23 cellular contexts compared by ENCODE assay signal in the genomic region with DNA sequence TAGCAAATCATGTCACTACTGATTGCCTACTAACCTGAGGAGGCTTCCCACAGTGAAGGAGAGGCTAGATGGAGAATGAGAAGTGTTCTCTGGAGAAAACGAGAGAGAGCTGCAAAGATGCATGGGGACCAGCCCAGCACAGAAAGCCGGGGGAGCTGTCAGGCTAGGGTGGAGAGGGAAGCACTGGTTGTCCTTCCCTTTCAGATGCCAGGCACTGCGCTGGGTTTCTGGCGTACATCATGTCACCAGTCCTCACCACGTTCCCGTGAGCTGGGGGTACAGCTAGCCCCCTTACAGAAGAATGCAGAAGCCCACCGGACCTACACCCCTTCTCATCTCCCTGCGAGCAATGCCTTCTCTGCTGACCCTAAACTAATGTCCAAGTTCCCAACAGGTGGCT.
DNase-seq lines count a peak whose midpoint lies in the region; ATAC-seq and TF ChIP-seq lines count a peak whose summit lies in the region.
"Had no signal": no experiment of that assay in that cellular context is flagged by ENCODE, and none has a peak within 500 bp of the region (broad histone marks: within the 10 kb centered on the region; RNA-seq: fewer than 3 reads in every experiment).

No MANE protein-coding gene starts in this region.

- intact Hi-C loops in transverse colon (cut with DNase I; ENCODE audit: low total_unique reads) = no loop called here

- H3K36me3 Mint-ChIP-seq in activated T-cell treated with anti-CD3 and anti-CD28 coated beads, Interleukin-2, amount 50 U/mL, for 24 hours (ENCODE audit: low read depth) = peaks cover 60% of the 10 kb centered on the region
- peaks cover 0 to 4% of the 10 kb centered on the region in 2 donors for H3K36me3 Mint-ChIP-seq in activated T-cell treated with anti-CD3 and anti-CD28 coated beads, Interleukin-2, amount 50 U/mL, for 72 hours (ENCODE audit: insufficient read depth in 2 of 2)

- no peak for TF ChIP-seq EP300 in transverse colon (IDR thresholded peaks at IDR 0.05; ENCODE audit: low read depth)

- WGBS in transverse colon (ENCODE audit: low coverage in 1 of 2), 2 donors = 83% methylated on average over 8 of the region's 8 CpGs; no CpG with 5 or more reads in 1 of the 2 donors

- H3K36me3 ChIP-seq in WERI-Rb-1 = no peaks in the 10 kb centered on the region; the same call in 1 of the 2 replicates
- no peaks in the 10 kb centered on the region for H3K36me3 ChIP-seq in muscle layer of colon (ENCODE audit: insufficient read depth, low read length)
- no peaks in the 10 kb centered on the region for H3K36me3 ChIP-seq in transverse colon
- H3K36me3 ChIP-seq: gastrocnemius medialis, tibial nerve had no signal

- H3K9ac ChIP-seq in muscle layer of colon (ENCODE audit: low read length) = no peak overlapping the region
- H3K9ac ChIP-seq: SK-N-SH had no signal

- peak overlapping the region; percentile 57 for H3K27ac Mint-ChIP-seq in activated T-cell treated with anti-CD3 and anti-CD28 coated beads, Interleukin-2, amount 50 U/mL, for 24 hours
- no peak overlapping the region for H3K27ac Mint-ChIP-seq in activated T-cell treated with anti-CD3 and anti-CD28 coated beads, Interleukin-2, amount 50 U/mL, for 72 hours
- H3K27ac Mint-ChIP-seq: activated T-helper 17 cell treated with anti-CD3 and anti-CD28 coated beads, Interleukin-2, amount 50 U/mL, for 72 hours; stimulated activated memory B cell treated with anti-CD40 and anti-IgM and Interleukin-4, amounts not matched to agents 10 μg/mL and 1 μg/mL and 100 μg/mL, for 72 hours had no signal

- peaks cover 83% of the 10 kb centered on the region for H3K4me1 ChIP-seq in muscle layer of colon (ENCODE audit: insufficient read depth, low read length)
- H3K4me1 ChIP-seq in transverse colon = peaks cover 26 to 90% (median 45%) of the 10 kb centered on the region in 4 donors

- in situ Hi-C loops in transverse colon (cut with MboI; ENCODE audit: low pct_ligation_motif_present in 1 of 4, low pct_unique_long_range_greater_than_20kb in 1 of 4, low sequenced_read_pairs in 3 of 4) = loop anchor here in 1 of 4 donors (10.0 kb wide), 1 partner anchor 84 kb away; the partner anchor contains the start of gene STK24

- no peak for DNase-seq in activated T-cell treated with anti-CD3 and anti-CD28 coated beads, Interleukin-2, amount 50 U/mL, for 24 hours
- no peak for DNase-seq in activated T-cell treated with anti-CD3 and anti-CD28 coated beads, Interleukin-2, amount 50 U/mL, for 72 hours
- DNase-seq in WERI-Rb-1 (peak; percentile 13), transverse colon (no peak), foreskin melanocyte (no peak), anterior cingulate cortex (lab: John Stamatoyannopoulos, UW) (no peak)
- DNase-seq: activated CD4-positive, alpha-beta T cell treated with anti-CD3 and anti-CD28 coated beads for 1 hour; DMS 273 treated with DMSO at 0.1 percent for 48 hours; gastrocnemius medialis; H7; NCI-H1694; NCI-H2227 treated with DMSO at 0.1 percent for 48 hours; NK-92 treated with Interleukin-12 subunit alpha and Interleukin-12 subunit beta, amount 100 ng/mL, for 24 hours; right cardiac atrium; RPMI8226; SK-N-SH; T-helper 9 cell had no signal

- no peak for ATAC-seq in activated T-cell treated with anti-CD3 and anti-CD28 coated beads, Interleukin-2, amount 50 U/mL, for 72 hours (replicated peaks in 1 of 2)
- no peak for ATAC-seq in GM19452 (IDR thresholded peaks at IDR 0.05; ENCODE audit: unreplicated experiment)
- ATAC-seq: activated T-helper 17 cell treated with anti-CD3 and anti-CD28 coated beads, Interleukin-2, amount 50 U/mL, for 72 hours; gastrocnemius medialis; right cardiac atrium; stimulated activated memory B cell treated with anti-CD40 and anti-IgM and Interleukin-4, amounts not matched to agents 10 μg/mL and 1 μg/mL and 100 μg/mL, for 72 hours had no signal

- no peaks in the 10 kb centered on the region for H3K9me3 Mint-ChIP-seq in activated T-cell treated with anti-CD3 and anti-CD28 coated beads, Interleukin-2, amount 50 U/mL, for 24 hours
- H3K9me3 Mint-ChIP-seq in activated T-cell treated with anti-CD3 and anti-CD28 coated beads, Interleukin-2, amount 50 U/mL, for 72 hours = no peaks in the 10 kb centered on the region
- H3K9me3 Mint-ChIP-seq: activated T-helper 17 cell treated with anti-CD3 and anti-CD28 coated beads, Interleukin-2, amount 50 U/mL, for 72 hours; mesothelial cell of epicardium; stimulated activated memory B cell treated with anti-CD40 and anti-IgM and Interleukin-4, amounts not matched to agents 10 μg/mL and 1 μg/mL and 100 μg/mL, for 72 hours had no signal

- H3K4me3 ChIP-seq in WERI-Rb-1 (ENCODE audit: low read depth, low read length) (no peak overlapping the region), muscle layer of colon (ENCODE audit: low read depth in 1 of 2, low read length in 2 of 2) (no peak overlapping the region), transverse colon (no peak overlapping the region)
- H3K4me3 ChIP-seq: gastrocnemius medialis, tibial nerve had no signal

- no peak for TF ChIP-seq POLR2A in transverse colon (IDR thresholded peaks at IDR 0.05)

- H3K4me3 Mint-ChIP-seq in activated T-cell treated with anti-CD3 and anti-CD28 coated beads, Interleukin-2, amount 50 U/mL, for 24 hours = no peak overlapping the region
- H3K4me3 Mint-ChIP-seq in activated T-cell treated with anti-CD3 and anti-CD28 coated beads, Interleukin-2, amount 50 U/mL, for 72 hours = no peak overlapping the region
- H3K4me3 Mint-ChIP-seq: activated T-helper 17 cell treated with anti-CD3 and anti-CD28 coated beads, Interleukin-2, amount 50 U/mL, for 72 hours; mesothelial cell of epicardium; stimulated activated memory B cell treated with anti-CD40 and anti-IgM and Interleukin-4, amounts not matched to agents 10 μg/mL and 1 μg/mL and 100 μg/mL, for 72 hours had no signal

- H3K9me3 ChIP-seq in WERI-Rb-1 (ENCODE audit: severe bottlenecking) (no peaks in the 10 kb centered on the region), muscle layer of colon (ENCODE audit: low read length) (no peaks in the 10 kb centered on the region), transverse colon (no peaks in the 10 kb centered on the region)
- H3K9me3 ChIP-seq: gastrocnemius medialis, SK-N-SH, tibial nerve had no signal

- H3K27ac ChIP-seq in WERI-Rb-1 = no peak overlapping the region
- H3K27ac ChIP-seq in muscle layer of colon (ENCODE audit: low read depth, low read length) = peak overlapping the region; percentile 65
- peak overlapping the region in 3 of 4 donors; percentile 17 to 55 (median 39) for H3K27ac ChIP-seq in transverse colon
- H3K27ac ChIP-seq: gastrocnemius medialis, tibial nerve had no signal

- no peak for TF ChIP-seq CTCF in WERI-Rb-1 (IDR thresholded peaks at IDR 0.05; ENCODE audit: low read depth, low read length)
- TF ChIP-seq CTCF in transverse colon (IDR thresholded peaks at IDR 0.05) = no peak

- H3K27me3 ChIP-seq in WERI-Rb-1 (ENCODE audit: insufficient read depth, low read depth, severe bottlenecking) (no peaks in the 10 kb centered on the region), muscle layer of colon (ENCODE audit: control insufficient read depth in 1 of 2, insufficient read depth in 2 of 2, low read length in 2 of 2) (no peaks in the 10 kb centered on the region), transverse colon (no peaks in the 10 kb centered on the region)
- H3K27me3 ChIP-seq: gastrocnemius medialis, tibial nerve had no signal

- H3K4me1 Mint-ChIP-seq in activated T-cell treated with anti-CD3 and anti-CD28 coated beads, Interleukin-2, amount 50 U/mL, for 24 hours (ENCODE audit: low read depth) = peaks cover 83% of the 10 kb centered on the region
- H3K4me1 Mint-ChIP-seq in activated T-cell treated with anti-CD3 and anti-CD28 coated beads, Interleukin-2, amount 50 U/mL, for 72 hours (ENCODE audit: low read depth) = peaks cover 63% of the 10 kb centered on the region

- H3K27me3 Mint-ChIP-seq in activated T-cell treated with anti-CD3 and anti-CD28 coated beads, Interleukin-2, amount 50 U/mL, for 24 hours = no peaks in the 10 kb centered on the region
- H3K27me3 Mint-ChIP-seq in activated T-cell treated with anti-CD3 and anti-CD28 coated beads, Interleukin-2, amount 50 U/mL, for 72 hours (ENCODE audit: low read depth) = no peaks in the 10 kb centered on the region
- H3K27me3 Mint-ChIP-seq: activated T-helper 17 cell treated with anti-CD3 and anti-CD28 coated beads, Interleukin-2, amount 50 U/mL, for 72 hours; stimulated activated memory B cell treated with anti-CD40 and anti-IgM and Interleukin-4, amounts not matched to agents 10 μg/mL and 1 μg/mL and 100 μg/mL, for 72 hours had no signal
